ENCODE assay signal across 8 cellular contexts in the genomic region with DNA sequence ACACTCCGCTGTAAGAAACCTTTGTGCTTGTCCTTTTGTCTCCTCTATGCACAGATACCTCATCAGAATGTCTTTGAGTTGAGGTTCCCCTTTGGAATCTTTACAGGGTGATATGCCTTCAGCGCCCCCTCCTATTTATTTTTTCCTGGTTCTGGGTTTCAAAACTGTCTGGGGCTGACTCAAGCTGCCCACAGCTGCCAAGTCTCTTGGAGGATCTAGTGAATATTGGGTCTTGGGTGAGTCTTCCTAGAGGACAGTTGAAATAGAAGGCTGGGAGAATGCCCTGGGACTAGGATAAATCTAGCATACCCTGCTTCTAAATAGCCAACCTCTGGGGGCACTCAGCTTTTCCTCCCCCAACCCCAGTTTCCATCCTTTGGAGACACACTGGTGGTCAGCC. TPM values are rescaled to one million over a fixed set of nuclear protein-coding genes. Genes with fewer than 3 reads are reported as not detected.
A peak's percentile ranks its signal among the peaks of the same experiment; 100 is the strongest.
DNase-seq lines count a peak whose midpoint lies in the region; ATAC-seq and TF ChIP-seq lines count a peak whose summit lies in the region.

No MANE protein-coding gene starts in this region.

- TF ChIP-seq RAD21 in neural cell (conservative IDR thresholded peaks at IDR 0.05), result no peak

- H3K36me3 ChIP-seq in ectodermal cell (ENCODE audit: control insufficient read depth, insufficient read depth, low read length), result no peaks in the 10 kb centered on the region
- no peaks in the 10 kb centered on the region for H3K36me3 ChIP-seq in neural cell (ENCODE audit: insufficient read depth, low read length)

- peak overlapping the region; percentile 91 for H3K9ac ChIP-seq in neural cell (ENCODE audit: low read length)

- H3K4me3 ChIP-seq in NB4 (ENCODE audit: low read depth, low read length) (peak overlapping the region; percentile 97), ectodermal cell (ENCODE audit: insufficient read depth, low read depth, low read length) (peak overlapping the region; percentile 89), neural cell (ENCODE audit: low read length) (peak overlapping the region; percentile 94)

- ATAC-seq in GM18909 (IDR thresholded peaks at IDR 0.05; ENCODE audit: poor library complexity, unreplicated experiment) (no peak), HG03460 (IDR thresholded peaks at IDR 0.05; ENCODE audit: unreplicated experiment) (no peak), HG02970 (IDR thresholded peaks at IDR 0.05; ENCODE audit: low FRiP score, unreplicated experiment) (no peak)

- H4K20me1 ChIP-seq in neural cell (ENCODE audit: insufficient read depth), result no peaks in the 10 kb centered on the region

- no peak for TF ChIP-seq POLR2A in NB4 (IDR thresholded peaks at IDR 0.05; ENCODE audit: extremely low read depth, insufficient read length)

- no peaks in the 10 kb centered on the region for H3F3A ChIP-seq in neural cell (ENCODE audit: insufficient read depth, low read length, poor library complexity, severe bottlenecking)

- WGBS in ectodermal cell, 2 experiments, result 35 to 39% methylated on average over 2 of the region's 2 CpGs

- DNase-seq in COLO829 (ENCODE audit: low spot score) (peak; percentile 10), NB4 (ENCODE audit: low read depth) (peak; percentile 18), NCI-H2227 (lab: John Stamatoyannopoulos, UW; ENCODE audit: unreplicated experiment) (no peak)

- H3K4me1 ChIP-seq in ectodermal cell (ENCODE audit: control insufficient read depth, insufficient read depth, low read length), result peaks cover 5% of the 10 kb centered on the region

- H3K4me2 ChIP-seq in neural cell (ENCODE audit: low read length), result peak overlapping the region; percentile 53

- H3K9me3 ChIP-seq in ectodermal cell (ENCODE audit: control insufficient read depth, low read length) (no peaks in the 10 kb centered on the region), neural cell (ENCODE audit: low read length) (no peaks in the 10 kb centered on the region)

- TF ChIP-seq CTCF in NB4 (IDR thresholded peaks at IDR 0.05; ENCODE audit: low read depth, low read length), result no peak
- TF ChIP-seq CTCF in neural cell (IDR thresholded peaks at IDR 0.05; ENCODE audit: poor library complexity, severe bottlenecking), result no peak

- H3K27ac ChIP-seq in ectodermal cell (ENCODE audit: insufficient read depth, low read depth, low read length, poor library complexity, severe bottlenecking) (no peak overlapping the region), neural cell (ENCODE audit: low read length) (peak overlapping the region; percentile 81)

- H3K27me3 ChIP-seq in ectodermal cell (ENCODE audit: control insufficient read depth, insufficient read depth, low read length, poor library complexity, severe bottlenecking) (no peaks in the 10 kb centered on the region), neural cell (ENCODE audit: insufficient read depth, low read depth, low read length) (no peaks in the 10 kb centered on the region)

- peaks cover 31% of the 10 kb centered on the region for H3K79me2 ChIP-seq in neural cell (replicated peaks; ENCODE audit: insufficient read depth, low read length)

- TF ChIP-seq EP300 in neural cell (conservative IDR thresholded peaks at IDR 0.05; ENCODE audit: poor library complexity, severe bottlenecking), result no peak

- peak overlapping the region; percentile 73 for H2AFZ ChIP-seq in neural cell (ENCODE audit: low read depth, low read length)

- H3K9me2 ChIP-seq in neural cell (ENCODE audit: insufficient read depth, low read length), result no peaks in the 10 kb centered on the region

TF ChIP-seq in neural cell, 6 proteins besides CTCF, POLR2A, EP300 and RAD21:
- no peak for TF ChIP-seq POLR2AphosphoS5 (IDR thresholded peaks at IDR 0.05)
- TF ChIP-seq SMC3 (conservative IDR thresholded peaks at IDR 0.05; ENCODE audit: poor library complexity), result no peak
- no peak for TF ChIP-seq EZH2 (IDR thresholded peaks at IDR 0.05; ENCODE audit: borderline replicate concordance, insufficient read depth, low read length, poor library complexity, severe bottlenecking)
- TF ChIP-seq, protein P1, sequence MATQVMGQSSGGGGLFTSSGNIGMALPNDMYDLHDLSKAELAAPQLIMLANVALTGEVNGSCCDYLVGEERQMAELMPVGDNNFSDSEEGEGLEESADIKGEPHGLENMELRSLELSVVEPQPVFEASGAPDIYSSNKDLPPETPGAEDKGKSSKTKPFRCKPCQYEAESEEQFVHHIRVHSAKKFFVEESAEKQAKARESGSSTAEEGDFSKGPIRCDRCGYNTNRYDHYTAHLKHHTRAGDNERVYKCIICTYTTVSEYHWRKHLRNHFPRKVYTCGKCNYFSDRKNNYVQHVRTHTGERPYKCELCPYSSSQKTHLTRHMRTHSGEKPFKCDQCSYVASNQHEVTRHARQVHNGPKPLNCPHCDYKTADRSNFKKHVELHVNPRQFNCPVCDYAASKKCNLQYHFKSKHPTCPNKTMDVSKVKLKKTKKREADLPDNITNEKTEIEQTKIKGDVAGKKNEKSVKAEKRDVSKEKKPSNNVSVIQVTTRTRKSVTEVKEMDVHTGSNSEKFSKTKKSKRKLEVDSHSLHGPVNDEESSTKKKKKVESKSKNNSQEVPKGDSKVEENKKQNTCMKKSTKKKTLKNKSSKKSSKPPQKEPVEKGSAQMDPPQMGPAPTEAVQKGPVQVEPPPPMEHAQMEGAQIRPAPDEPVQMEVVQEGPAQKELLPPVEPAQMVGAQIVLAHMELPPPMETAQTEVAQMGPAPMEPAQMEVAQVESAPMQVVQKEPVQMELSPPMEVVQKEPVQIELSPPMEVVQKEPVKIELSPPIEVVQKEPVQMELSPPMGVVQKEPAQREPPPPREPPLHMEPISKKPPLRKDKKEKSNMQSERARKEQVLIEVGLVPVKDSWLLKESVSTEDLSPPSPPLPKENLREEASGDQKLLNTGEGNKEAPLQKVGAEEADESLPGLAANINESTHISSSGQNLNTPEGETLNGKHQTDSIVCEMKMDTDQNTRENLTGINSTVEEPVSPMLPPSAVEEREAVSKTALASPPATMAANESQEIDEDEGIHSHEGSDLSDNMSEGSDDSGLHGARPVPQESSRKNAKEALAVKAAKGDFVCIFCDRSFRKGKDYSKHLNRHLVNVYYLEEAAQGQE (IDR thresholded peaks at IDR 0.05; ENCODE audit: borderline replicate concordance), result no peak
- no peak for TF ChIP-seq MXI1 (conservative IDR thresholded peaks at IDR 0.05; ENCODE audit: poor library complexity, severe bottlenecking)
- no peak for TF ChIP-seq TAF1 (IDR thresholded peaks at IDR 0.05; ENCODE audit: low read depth)

RNA-seq across cellular contexts. Expression of a gene that starts 0.9 kb away (rescaled TPM):
- polyA plus RNA-seq in ectodermal cell (2013, experiment 1 of 4), result 12.3 TPM
- polyA plus RNA-seq in ectodermal cell (2013, experiment 2 of 4), result 14.0 TPM
- polyA plus RNA-seq in ectodermal cell (2013, experiment 3 of 4), result 11.1 TPM
- polyA plus RNA-seq in ectodermal cell (2013, experiment 4 of 4), result 11.3 TPM
- polyA plus RNA-seq in neural cell, result 14.2 and 16.2 TPM in 2 replicates
- 37.3 and 46.5 TPM in 2 replicates for polyA minus RNA-seq in neural cell

RNA-seq across cellular contexts. Expression of a gene that starts 7.3 kb away (rescaled TPM):
- 21.1 TPM for polyA plus RNA-seq in ectodermal cell (2013, experiment 1 of 4)
- 21.4 TPM for polyA plus RNA-seq in ectodermal cell (2013, experiment 2 of 4)
- 16.3 TPM for polyA plus RNA-seq in ectodermal cell (2013, experiment 3 of 4)
- 13.6 TPM for polyA plus RNA-seq in ectodermal cell (2013, experiment 4 of 4)
- polyA plus RNA-seq in neural cell, result 11.2 and 11.6 TPM in 2 replicates
- polyA minus RNA-seq in neural cell, result 70.4 and 77.8 TPM in 2 replicates

RNA-seq across cellular contexts. Expression of a gene that starts 23.7 kb away (rescaled TPM):
- 13.2 TPM for polyA plus RNA-seq in ectodermal cell (2013, experiment 1 of 4)
- 11.2 TPM for polyA plus RNA-seq in ectodermal cell (2013, experiment 2 of 4)
- polyA plus RNA-seq in ectodermal cell (2013, experiment 3 of 4), result 9.8 TPM
- polyA plus RNA-seq in ectodermal cell (2013, experiment 4 of 4), result 11.6 TPM
- polyA plus RNA-seq in neural cell, result 12.0 and 15.3 TPM in 2 replicates
- polyA minus RNA-seq in neural cell, result 34.6 and 36.3 TPM in 2 replicates
